ENCODE assay signal across 8 cellular contexts in genomic region chr11:62645934-62646824, GRCh38. TPM values are rescaled to one million over a fixed set of nuclear protein-coding genes. Genes with fewer than 3 reads are reported as not detected.
DNase-seq lines count a peak whose midpoint lies in the region; ATAC-seq and TF ChIP-seq lines count a peak whose summit lies in the region.

GANAB (minus strand) TSS chr11:62646613; CDS start chr11:62646599, 14 bp downstream.

- peak within 1 kb of the TSS; percentile 98 for H3K9ac ChIP-seq in SU-DHL-6 (ENCODE audit: low read length)

- H3K4me3 Mint-ChIP-seq in activated naive CD8-positive, alpha-beta T cell treated with anti-CD3 and anti-CD28 coated beads, Interleukin-2, amount 10 ng/mL, durations not matched to agents 7 days and 5 days, result peak within 1 kb of the TSS; percentile 99

- peak within 1 kb of the TSS; percentile 86 for H3K4me2 ChIP-seq in SU-DHL-6 (ENCODE audit: low read depth, low read length, poor library complexity, severe bottlenecking)

- peak within 1 kb of the TSS; percentile 96 for H3K27ac Mint-ChIP-seq in activated naive CD8-positive, alpha-beta T cell treated with anti-CD3 and anti-CD28 coated beads, Interleukin-2, amount 10 ng/mL, durations not matched to agents 7 days and 5 days

- intact Hi-C loops in head of caudate nucleus (cut with DNase I), result no loop called here
- intact Hi-C loops in ovary (cut with DNase I), result loop anchor here in 1 of 4 donors (2.0 kb wide), 1 partner anchor 23 kb away; no protein-coding TSS in a partner anchor
- intact Hi-C loops in thyroid gland (cut with DNase I), result no loop called here

- DNase-seq in GM10248 (ENCODE audit: extremely low spot score), result peak; percentile 100
- DNase-seq in NCI-H128 (lab: John Stamatoyannopoulos, UW; ENCODE audit: unreplicated experiment), result peak; percentile 98
- peak; percentile 96 for DNase-seq in activated naive CD8-positive, alpha-beta T cell treated with anti-CD3 and anti-CD28 coated beads, Interleukin-2, amount 10 ng/mL, durations not matched to agents 7 days and 5 days
- DNase-seq in head of caudate nucleus, result peak; percentile 98 to 100 (median 99)
- peak; percentile 98 to 99 (median 99) for DNase-seq in ovary
- DNase-seq in thyroid gland, result peak; percentile 100

- peak; percentile 81 for TF ChIP-seq POLR2A in ovary (IDR thresholded peaks at IDR 0.05)
- TF ChIP-seq POLR2A in thyroid gland (IDR thresholded peaks at IDR 0.05), result peak in 1 of 2 donors; percentile 79

- H2AFZ ChIP-seq in SU-DHL-6 (ENCODE audit: low read depth, low read length, severe bottlenecking), result no peak within 1 kb of the TSS

- H3F3A ChIP-seq in SU-DHL-6 (ENCODE audit: insufficient read depth), result peaks cover 4% of the 10 kb centered on the region

- CTCF ChIA-PET in GM10248 (lab: Yijun Ruan, JAX), result interaction anchor here (0.7 to 1.6 kb wide), 10 partner anchors 9 to 34 kb away, joined by 3 to 6 read pairs (median 4); partner anchors contain the start of gene B3GAT3

- H3K9me3 Mint-ChIP-seq in activated naive CD8-positive, alpha-beta T cell treated with anti-CD3 and anti-CD28 coated beads, Interleukin-2, amount 10 ng/mL, durations not matched to agents 7 days and 5 days, result no peaks in the 10 kb centered on the region

- peak; percentile 96 for ATAC-seq in HG02678 (IDR thresholded peaks at IDR 0.05; ENCODE audit: unreplicated experiment)
- ATAC-seq in activated naive CD8-positive, alpha-beta T cell treated with anti-CD3 and anti-CD28 coated beads, Interleukin-2, amount 10 ng/mL, durations not matched to agents 7 days and 5 days (ENCODE audit: low read depth), result peak; percentile 98

- H3K36me3 ChIP-seq in SU-DHL-6 (ENCODE audit: low read length) (no peaks in the 10 kb centered on the region), ovary (peaks cover 2% of the 10 kb centered on the region), thyroid gland (peaks cover 9 to 25% of the 10 kb centered on the region in 2 donors)

- TF ChIP-seq CTCF in GM10248 (IDR thresholded peaks at IDR 0.05; ENCODE audit: control extremely low read depth, extremely low read depth, low read depth, missing control alignments) (no peak), SU-DHL-6 (IDR thresholded peaks at IDR 0.05; ENCODE audit: insufficient read depth, low read length, poor library complexity, severe bottlenecking) (no peak), ovary (IDR thresholded peaks at IDR 0.05) (no peak), thyroid gland (IDR thresholded peaks at IDR 0.05) (peak in 1 of 6 experiments; percentile 14)

- POLR2A ChIA-PET in GM10248 (lab: Yijun Ruan, JAX), result interaction anchor here (0.5 to 2.2 kb wide), 6 partner anchors 19 to 980 kb away, joined by 3 to 27 read pairs (median 4); partner anchors contain the start of genes C11orf98, CSKMT, TUT1 and UQCC3
- POLR2A ChIA-PET in activated naive CD8-positive, alpha-beta T cell treated with anti-CD3 and anti-CD28 coated beads, Interleukin-2, amount 10 ng/mL, durations not matched to agents 7 days and 5 days (lab: Charles Lee), result interaction anchor here (0.6 to 7.3 kb wide), 19 partner anchors 9 to 195 kb away, joined by 3 to 76 read pairs (median 7); partner anchors contain the start of genes B3GAT3, C11orf98, CSKMT and EEF1G

- peaks cover 8% of the 10 kb centered on the region for H3K36me3 Mint-ChIP-seq in activated naive CD8-positive, alpha-beta T cell treated with anti-CD3 and anti-CD28 coated beads, Interleukin-2, amount 10 ng/mL, durations not matched to agents 7 days and 5 days

- H3K27me3 ChIP-seq in SU-DHL-6 (ENCODE audit: low read length), result no peaks in the 10 kb centered on the region
- no peaks in the 10 kb centered on the region for H3K27me3 ChIP-seq in ovary
- no peaks in the 10 kb centered on the region for H3K27me3 ChIP-seq in thyroid gland

- peaks cover 24% of the 10 kb centered on the region for H3K4me1 Mint-ChIP-seq in activated naive CD8-positive, alpha-beta T cell treated with anti-CD3 and anti-CD28 coated beads, Interleukin-2, amount 10 ng/mL, durations not matched to agents 7 days and 5 days

- H3K4me3 ChIP-seq in SU-DHL-6 (ENCODE audit: insufficient read depth, low read length, poor library complexity, severe bottlenecking), result peak within 1 kb of the TSS; percentile 89
- H3K4me3 ChIP-seq in ovary, result peak within 1 kb of the TSS; percentile 85
- peak within 1 kb of the TSS; percentile 64 to 99 (median 84) for H3K4me3 ChIP-seq in thyroid gland (replicated peaks in 1 of 3)

- H4K20me1 ChIP-seq in SU-DHL-6 (ENCODE audit: low read depth, low read length), result no peaks in the 10 kb centered on the region

- H3K9me2 ChIP-seq in SU-DHL-6 (replicated peaks; ENCODE audit: insufficient read depth, low read length), result no peaks in the 10 kb centered on the region

- H3K27ac ChIP-seq in SU-DHL-6 (ENCODE audit: low read depth, low read length) (peak within 1 kb of the TSS; percentile 79), ovary (peak within 1 kb of the TSS; percentile 69 to 87), thyroid gland (peak within 1 kb of the TSS; percentile 64 to 88 (median 87))

- no peaks in the 10 kb centered on the region for H3K27me3 Mint-ChIP-seq in activated naive CD8-positive, alpha-beta T cell treated with anti-CD3 and anti-CD28 coated beads, Interleukin-2, amount 10 ng/mL, durations not matched to agents 7 days and 5 days

- H3K4me1 ChIP-seq in ovary (ENCODE audit: insufficient read depth) (peaks cover 4% of the 10 kb centered on the region), thyroid gland (peaks cover 11 to 13% of the 10 kb centered on the region in 2 donors)

- TF ChIP-seq EP300 in ovary (IDR thresholded peaks at IDR 0.05), result no peak

- peaks cover 49% of the 10 kb centered on the region for H3K79me2 ChIP-seq in SU-DHL-6 (ENCODE audit: insufficient read depth, low read length)

- no peaks in the 10 kb centered on the region for H3K9me3 ChIP-seq in SU-DHL-6 (ENCODE audit: insufficient read depth, low read length)
- no peaks in the 10 kb centered on the region for H3K9me3 ChIP-seq in ovary
- no peaks in the 10 kb centered on the region for H3K9me3 ChIP-seq in thyroid gland

- WGBS in ovary, 3 donors, result 0% methylated on average over 63 to 75 of the region's 75 CpGs
- 0% methylated on average over 39 to 44 of the region's 75 CpGs for WGBS in thyroid gland, 2 donors

RNA-seq across cellular contexts. Expression of gene GANAB, which starts in this region (rescaled TPM):
- total RNA-seq in activated naive CD8-positive, alpha-beta T cell treated with anti-CD3 and anti-CD28 coated beads, Interleukin-2, amount 10 ng/mL, durations not matched to agents 7 days and 5 days, result 100 to 1,000 TPM; 291 to 300 TPM
- total RNA-seq in ovary (100 to 1,000 TPM in 5 of 7 donors, 10 to 100 TPM in 2; 91.4 to 278 (median 228) TPM), thyroid gland (100 to 1,000 TPM; 158 to 297 (median 201) TPM)
- polyA plus RNA-seq in ovary, result 100 to 1,000 TPM; 157 to 280 TPM

Comparison
In these comparisons a context has a peak if more than half of its experiments do, and no peak if none do; other contexts are left out.
1. Peak in every context shown above with its lines: DNase-seq, ATAC-seq, H3K4me3 ChIP-seq and H3K27ac ChIP-seq.